ENCODE assay signal across 24 cellular contexts in genomic region chr5:105840800-105841199, GRCh38.
DNase-seq lines count a peak whose midpoint lies in the region; ATAC-seq and TF ChIP-seq lines count a peak whose summit lies in the region.
"Had no signal": no experiment of that assay in that cellular context is flagged by ENCODE, and none has a peak within 500 bp of the region (broad histone marks: within the 10 kb centered on the region; RNA-seq: fewer than 3 reads in every experiment).

No MANE protein-coding gene starts in this region.

- no peak for ATAC-seq in HG03108 (IDR thresholded peaks at IDR 0.05; ENCODE audit: unreplicated experiment)
- ATAC-seq: natural killer cell had no signal

- TF ChIP-seq CTCF in fibroblast of mammary gland (conservative IDR thresholded peaks at IDR 0.05; ENCODE audit: control insufficient read depth, insufficient read depth, low read depth, low read length) = no peak

- no peak overlapping the region for H3K4me3 ChIP-seq in fibroblast of mammary gland (ENCODE audit: control insufficient read depth, low read depth, low read length)
- H3K4me3 ChIP-seq: stomach, tibial artery had no signal

- in situ Hi-C loops in Caki2 (cut with HindIII; ENCODE audit: low pct_unique_long_range_greater_than_20kb, low sequenced_read_pairs) = no loop called here

- DNase-seq in NCI-H2029 (lab: John Stamatoyannopoulos, UW) (peak; percentile 6), NCI-H2029 treated with DMSO at 0.1 percent for 48 hours (lab: John Stamatoyannopoulos, UW) (no peak), Caki2 (ENCODE audit: low read depth) (peak; percentile 9), RPMI8226 (peak; percentile 14), fibroblast of mammary gland (ENCODE audit: low read depth) (peak; percentile 4), COLO829 (ENCODE audit: low spot score) (no peak)
- no peak for DNase-seq in activated CD8-positive, alpha-beta memory T cell treated with anti-CD3 and anti-CD28 coated beads, Interleukin-2, amount 50 U/mL, for 4 hours
- DNase-seq: activated CD4-positive, alpha-beta T cell treated with anti-CD3 and anti-CD28 coated beads for 4 hours; activated CD8-positive, alpha-beta memory T cell treated with anti-CD3 and anti-CD28 coated beads for 24 hours; activated effector memory CD4-positive, alpha-beta T cell treated with anti-CD3 and anti-CD28 coated beads, Interleukin-2, amount 50 U/mL, for 16 hours; activated naive CD8-positive, alpha-beta T cell treated with anti-CD3 and anti-CD28 coated beads for 36 hours; activated T-cell treated with anti-CD3 and anti-CD28 coated beads, Interleukin-2, amount 50 U/mL, for 1 hour; CD4-positive, alpha-beta memory T cell; cerebellar nuclear complex; DMS79; GF-D8; HCEC 1CT; Karpas-422; natural killer cell; NCI-H1436; NCI-H510A treated with DMSO at 0.1 percent for 48 hours; stomach; tibial artery had no signal

Comparison
In these comparisons a context has a peak if more than half of its experiments do, and no peak if none do; other contexts are left out.
1. DNase-seq: peak in NCI-H2029 (single experiment), Caki2 (single experiment), RPMI8226 (single experiment) and fibroblast of mammary gland (single experiment); none in NCI-H2029 treated with DMSO at 0.1 percent for 48 hours (single experiment), activated CD8-positive, alpha-beta memory T cell treated with anti-CD3 and anti-CD28 coated beads, Interleukin-2, amount 50 U/mL, for 4 hours (single experiment) and COLO829 (single experiment).